In genomic region chr1:239703067-239703466, GRCh38 we compare ENCODE assay signal across 27 cellular contexts.
"Had no signal": no experiment of that assay in that cellular context is flagged by ENCODE, and none has a peak within 500 bp of the region (broad histone marks: within the 10 kb centered on the region; RNA-seq: fewer than 3 reads in every experiment).

No MANE protein-coding gene starts in this region.

- H3K27ac Mint-ChIP-seq: memory B cell; nephron; stimulated activated memory B cell treated with anti-CD40 and anti-IgM and Interleukin-4, amounts not matched to agents 10 μg/mL and 1 μg/mL and 100 μg/mL, for 72 hours; stimulated activated naive CD8-positive, alpha-beta T cell treated with anti-CD3 and anti-CD28 coated beads, Interleukin-15, amount 100 ng/mL, for 72 hours; type B pancreatic cell had no signal

- H3K4me1 Mint-ChIP-seq: memory B cell; neural crest cell; stimulated activated memory B cell treated with anti-CD40 and anti-IgM and Interleukin-4, amounts not matched to agents 10 μg/mL and 1 μg/mL and 100 μg/mL, for 72 hours had no signal

- H3K27ac ChIP-seq: left ventricle myocardium inferior, pancreas, prostate gland, skin epidermis, tibial nerve, uterus had no signal

- H3K36me3 ChIP-seq: left ventricle myocardium inferior, pancreas, prostate gland, tibial nerve, uterus had no signal

- H3K27me3 Mint-ChIP-seq: memory B cell; naive thymus-derived CD8-positive, alpha-beta T cell; stimulated activated memory B cell treated with anti-CD40 and anti-IgM and Interleukin-4, amounts not matched to agents 10 μg/mL and 1 μg/mL and 100 μg/mL, for 72 hours; stimulated activated naive CD8-positive, alpha-beta T cell treated with anti-CD3 and anti-CD28 coated beads, Interleukin-15, amount 100 ng/mL, for 72 hours had no signal

- H3K9me3 ChIP-seq: left ventricle myocardium inferior, mucosa of descending colon, pancreas, prostate gland, tibial nerve, uterus had no signal

- H3K4me1 ChIP-seq: left ventricle myocardium inferior, pancreas, prostate gland, tibial nerve, uterus had no signal

- H3K27me3 ChIP-seq: pancreas, tibial nerve, uterus had no signal

- DNase-seq: islet precursor cell; left ventricle myocardium inferior; midbrain; mucosa of descending colon; naive thymus-derived CD8-positive, alpha-beta T cell; nucleus accumbens; pancreas; posterior cingulate gyrus; retina; right cardiac atrium; stimulated activated CD4-positive, alpha-beta T cell treated with anti-CD3 and anti-CD28 coated beads, Interleukin-12 subunit alpha, Interleukin-12 subunit beta, amount 100 ng/mL, for 4 hours; stimulated activated CD4-positive, alpha-beta T cell treated with anti-CD3 and anti-CD28 coated beads, Interleukin-15, amount 100 ng/mL, for 24 hours; stimulated activated CD4-positive, alpha-beta T cell treated with anti-CD3 and anti-CD28 coated beads, Interleukin-2, amount 100 ng/mL, for 24 hours; stimulated activated CD4-positive, alpha-beta T cell treated with anti-CD3 and anti-CD28 coated beads, Interleukin-4, amount 100 ng/mL, for 1 hour; stimulated activated naive CD4-positive, alpha-beta T cell treated with Interleukin-2 at 50 U/mL for 16 hours; stimulated activated naive CD8-positive, alpha-beta T cell treated with anti-CD3 and anti-CD28 coated beads, Interleukin-15, amount 100 ng/mL, for 72 hours; substantia nigra; uterus had no signal

- H3K4me3 Mint-ChIP-seq: memory B cell; naive thymus-derived CD8-positive, alpha-beta T cell; nephron; neural crest cell; stimulated activated memory B cell treated with anti-CD40 and anti-IgM and Interleukin-4, amounts not matched to agents 10 μg/mL and 1 μg/mL and 100 μg/mL, for 72 hours; stimulated activated naive CD8-positive, alpha-beta T cell treated with anti-CD3 and anti-CD28 coated beads, Interleukin-15, amount 100 ng/mL, for 72 hours; type B pancreatic cell had no signal

- H3K9me3 Mint-ChIP-seq: neural crest cell, type B pancreatic cell had no signal

- ATAC-seq: mucosa of descending colon; naive thymus-derived CD8-positive, alpha-beta T cell; pancreas; right cardiac atrium; sciatic nerve; stimulated activated memory B cell treated with anti-CD40 and anti-IgM and Interleukin-4, amounts not matched to agents 10 μg/mL and 1 μg/mL and 100 μg/mL, for 72 hours; stimulated activated naive CD8-positive, alpha-beta T cell treated with anti-CD3 and anti-CD28 coated beads, Interleukin-15, amount 100 ng/mL, for 72 hours had no signal

- H3K4me3 ChIP-seq: left ventricle myocardium inferior, mucosa of descending colon, pancreas, prostate gland, skin epidermis, tibial nerve, uterus had no signal

- H3K36me3 Mint-ChIP-seq: memory B cell; stimulated activated memory B cell treated with anti-CD40 and anti-IgM and Interleukin-4, amounts not matched to agents 10 μg/mL and 1 μg/mL and 100 μg/mL, for 72 hours; type B pancreatic cell had no signal
